18 cellular contexts compared by ENCODE assay signal in the genomic region with DNA sequence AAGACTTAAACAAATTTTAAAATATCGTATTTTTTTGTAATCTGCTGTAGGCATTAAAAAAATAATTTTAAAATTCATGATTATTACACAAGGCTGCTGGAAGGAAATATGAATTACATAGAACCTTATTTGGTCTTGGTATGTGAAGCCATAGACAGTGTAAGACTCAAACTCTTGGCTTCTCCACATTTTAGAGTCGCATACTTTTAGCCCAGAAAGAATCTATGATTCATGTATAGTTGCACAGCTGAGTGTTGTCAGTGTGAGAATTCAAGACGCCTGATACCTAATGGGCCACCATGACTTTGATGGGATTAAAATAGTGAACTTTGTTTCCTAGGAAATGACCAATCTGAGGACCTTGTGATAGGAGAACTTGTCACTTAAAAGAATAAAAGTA. TPM values are rescaled to one million over a fixed set of nuclear protein-coding genes. Genes with fewer than 3 reads are reported as not detected.
DNase-seq lines count a peak whose midpoint lies in the region; ATAC-seq and TF ChIP-seq lines count a peak whose summit lies in the region.
"Had no signal": no experiment of that assay in that cellular context is flagged by ENCODE, and none has a peak within 500 bp of the region (broad histone marks: within the 10 kb centered on the region; RNA-seq: fewer than 3 reads in every experiment).

No MANE protein-coding gene starts in this region.

- H3K4me3 Mint-ChIP-seq in nephron progenitor cell = peak overlapping the region; percentile 99
- H3K4me3 Mint-ChIP-seq: activated CD4-positive, alpha-beta memory T cell treated with anti-CD3 and anti-CD28 coated beads for 36 hours had no signal

- H3K9me3 ChIP-seq in PC-3 (ENCODE audit: low read length) = no peaks in the 10 kb centered on the region
- H3K9me3 ChIP-seq: left ventricle myocardium inferior, tibial artery had no signal

- ATAC-seq in PC-3 (no peak), HG02870 (IDR thresholded peaks at IDR 0.05; ENCODE audit: unreplicated experiment) (no peak)

- peaks cover 5% of the 10 kb centered on the region for H3K4me1 ChIP-seq in PC-3 (ENCODE audit: insufficient read depth, low read length)

- peaks cover 8% of the 10 kb centered on the region for H3K36me3 Mint-ChIP-seq in nephron progenitor cell (ENCODE audit: low read depth)
- H3K36me3 Mint-ChIP-seq: activated CD4-positive, alpha-beta memory T cell treated with anti-CD3 and anti-CD28 coated beads for 36 hours had no signal

- no peak overlapping the region for H3K27ac Mint-ChIP-seq in nephron progenitor cell
- H3K27ac Mint-ChIP-seq: activated CD4-positive, alpha-beta memory T cell treated with anti-CD3 and anti-CD28 coated beads for 36 hours; activated T-helper 2 cell treated with anti-CD3 and anti-CD28 coated beads, Interferon-gamma antibody, Interleukin-2, Interleukin-4, amounts not matched to agents 10 μg/mL and 5 μg/mL and 100 μg/mL, durations not matched to agents 14 hours and 24 hours and 36 hours had no signal

- no peaks in the 10 kb centered on the region for H3K27me3 ChIP-seq in PC-3 (ENCODE audit: low read length)
- H3K27me3 ChIP-seq: tibial artery had no signal

- no peak overlapping the region for H2AFZ ChIP-seq in PC-3 (ENCODE audit: low read length)

- no peaks in the 10 kb centered on the region for H3K36me3 ChIP-seq in PC-3 (ENCODE audit: low read depth, low read length)
- H3K36me3 ChIP-seq: left ventricle myocardium inferior, tibial artery had no signal

- POLR2A ChIA-PET in PC-3 (lab: Charles Lee; ENCODE audit: unreplicated experiment) = no interaction called here

- H3K4me2 ChIP-seq in PC-3 (ENCODE audit: low read length) = peak overlapping the region; percentile 91

- peak; percentile 35 for DNase-seq in AG08396 (ENCODE audit: low spot score)
- no peak for DNase-seq in PC-3
- DNase-seq in choroid plexus epithelial cell (ENCODE audit: low read depth) = peak; percentile 86
- no peak for DNase-seq in nephron progenitor cell
- no peak for DNase-seq in head of caudate nucleus
- no peak for DNase-seq in activated effector memory CD4-positive, alpha-beta T cell treated with Interleukin-2 at 50 U/mL for 16 hours
- no peak for DNase-seq in HuH-7.5 (ENCODE audit: low spot score)
- DNase-seq: activated CD4-positive, alpha-beta memory T cell treated with anti-CD3 and anti-CD28 coated beads for 36 hours; DMS 273 treated with DMSO at 0.1 percent for 48 hours; Karpas-422; left ventricle myocardium inferior; NCI-H2029 treated with DMSO at 0.1 percent for 48 hours; occipital lobe; Right ventricle myocardium superior; stimulated activated CD4-positive, alpha-beta T cell treated with anti-CD3 and anti-CD28 coated beads, Interleukin-15, amount 100 ng/mL, for 24 hours; tibial artery had no signal

- peaks cover 16% of the 10 kb centered on the region for H3K27me3 Mint-ChIP-seq in nephron progenitor cell (ENCODE audit: low read depth, poor library complexity)

- CTCF ChIA-PET in PC-3 (lab: Charles Lee) = no interaction called here

- H3K9me2 ChIP-seq in PC-3 (replicated peaks; ENCODE audit: low read length) = no peaks in the 10 kb centered on the region

- peaks cover 14% of the 10 kb centered on the region; the same call in 1 of the 2 replicates for H3K79me2 ChIP-seq in PC-3 (ENCODE audit: low read length)

- no TSS peak for BruUV-seq in PC-3 (replicated peaks; lab: Mats Ljungman, UMichigan)

- H3K27ac ChIP-seq in PC-3 (ENCODE audit: low read length) = no peak overlapping the region
- H3K27ac ChIP-seq: left ventricle myocardium inferior had no signal

- intact Hi-C loops in PC-3 (cut with micrococcal nuclease) = no loop called here
- intact Hi-C loops in head of caudate nucleus (cut with DNase I) = no loop called here

- TF ChIP-seq CTCF in PC-3 (conservative IDR thresholded peaks at IDR 0.05; ENCODE audit: low read depth, low read length) (no peak), choroid plexus epithelial cell (conservative IDR thresholded peaks at IDR 0.05; ENCODE audit: low read depth, low read length) (no peak), nephron progenitor cell (IDR thresholded peaks at IDR 0.05) (no peak)

- no peaks in the 10 kb centered on the region for H3K9me3 Mint-ChIP-seq in nephron progenitor cell
- H3K9me3 Mint-ChIP-seq: activated CD4-positive, alpha-beta memory T cell treated with anti-CD3 and anti-CD28 coated beads for 36 hours; activated T-helper 2 cell treated with anti-CD3 and anti-CD28 coated beads, Interferon-gamma antibody, Interleukin-2, Interleukin-4, amounts not matched to agents 10 μg/mL and 5 μg/mL and 100 μg/mL, durations not matched to agents 14 hours and 24 hours and 36 hours had no signal

- no peak overlapping the region for H3K9ac ChIP-seq in PC-3 (ENCODE audit: low read length)

- no peaks in the 10 kb centered on the region for H4K20me1 ChIP-seq in PC-3 (ENCODE audit: low read length)

- H3F3A ChIP-seq in PC-3 (ENCODE audit: low read length, unreplicated experiment) = no peaks in the 10 kb centered on the region

- H3K4me3 ChIP-seq in PC-3 (ENCODE audit: low read length) (peak overlapping the region; percentile 92; the same call in 1 of the 2 replicates), choroid plexus epithelial cell (ENCODE audit: low read depth, low read length) (no peak overlapping the region)

- H3K4me1 Mint-ChIP-seq in nephron progenitor cell = peaks cover 13% of the 10 kb centered on the region

RNA-seq across cellular contexts. Expression of gene INTU, which starts 1.4 kb away (rescaled TPM):
- total RNA-seq in PC-3 (2014; rRNA removed) = 1.1 and 1.8 TPM in 2 replicates
- total RNA-seq: activated T-helper 2 cell treated with anti-CD3 and anti-CD28 coated beads, Interferon-gamma antibody, Interleukin-2, Interleukin-4, amounts not matched to agents 10 μg/mL and 5 μg/mL and 100 μg/mL, durations not matched to agents 14 hours and 24 hours and 36 hours had no signal

Comparison
In these comparisons a context has a peak if more than half of its experiments do, and no peak if none do; other contexts are left out.
1. DNase-seq: peak in AG08396 (single experiment) and choroid plexus epithelial cell (single experiment); none in PC-3 (single experiment), nephron progenitor cell (single experiment), head of caudate nucleus (0 of 42), activated effector memory CD4-positive, alpha-beta T cell treated with Interleukin-2 at 50 U/mL for 16 hours (single experiment) and HuH-7.5 (single experiment).